In the genomic region with DNA sequence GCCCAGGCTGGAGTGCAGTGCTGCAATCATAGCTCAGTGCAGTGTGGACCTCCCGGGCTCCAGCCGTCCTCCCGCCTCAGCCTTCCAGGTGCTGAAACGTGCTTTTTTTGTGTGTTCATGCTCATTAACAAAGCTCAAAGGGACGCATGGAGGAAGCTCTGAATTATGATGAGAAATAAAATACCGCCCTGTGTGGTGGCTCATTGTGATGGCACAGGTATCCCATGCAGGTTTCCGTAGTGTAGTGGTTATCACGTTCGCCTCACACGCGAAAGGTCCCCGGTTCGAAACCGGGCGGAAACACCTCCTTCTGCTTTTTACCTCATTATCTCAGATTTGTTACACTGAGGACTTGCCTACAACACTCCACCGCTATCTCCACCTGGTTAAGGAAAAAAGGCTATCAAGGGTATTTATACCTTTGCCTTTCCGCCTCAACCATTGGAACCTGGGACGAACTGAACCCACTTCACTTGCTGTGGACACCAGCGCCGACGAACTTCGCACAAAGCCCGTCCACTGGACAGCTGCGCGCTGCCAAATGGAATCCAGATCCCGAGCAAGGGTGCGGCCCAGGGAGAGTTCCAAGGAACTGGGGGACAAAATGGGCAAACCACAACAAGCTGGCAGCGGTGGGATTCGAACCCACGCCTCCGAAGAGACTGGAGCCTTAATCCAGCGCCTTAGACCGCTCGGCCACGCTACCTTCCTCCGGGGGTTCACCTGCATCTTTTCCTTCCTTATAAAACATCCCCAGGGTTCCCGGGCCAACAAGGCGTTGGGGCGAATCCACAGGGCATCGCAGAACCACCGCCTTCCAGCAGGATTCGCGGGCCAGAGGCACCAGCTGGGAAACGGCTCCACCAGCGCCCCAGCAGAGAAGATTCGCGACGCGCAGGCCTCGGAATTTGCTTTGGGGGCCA, we compare ENCODE assay signal across 8 cellular contexts. TPM values are rescaled to one million over a fixed set of nuclear protein-coding genes. Genes with fewer than 3 reads are reported as not detected.
A peak's percentile ranks its signal among the peaks of the same experiment; 100 is the strongest.
DNase-seq lines count a peak whose midpoint lies in the region; ATAC-seq and TF ChIP-seq lines count a peak whose summit lies in the region.

No MANE protein-coding gene starts in this region.

- peaks cover 37% of the 10 kb centered on the region for H3K4me1 Mint-ChIP-seq in activated CD4-positive, alpha-beta T cell treated with anti-CD3 and anti-CD28 coated beads, Interleukin-2, amount 10 ng/mL, durations not matched to agents 24 days and 14 days

- DNase-seq in activated CD4-positive, alpha-beta T cell treated with anti-CD3 and anti-CD28 coated beads, Interleukin-2, amount 10 ng/mL, durations not matched to agents 24 days and 14 days = peak; percentile 88
- DNase-seq in fibroblast of pulmonary artery (ENCODE audit: low read depth) (peak; percentile 43), NCI-H2196 (lab: John Stamatoyannopoulos, UW; ENCODE audit: unreplicated experiment) (no peak), kidney glomerular epithelial cell (lab: John Stamatoyannopoulos, UW) (no peak), NCI-H1694 treated with DMSO at 0.1 percent for 48 hours (lab: John Stamatoyannopoulos, UW) (no peak)
- peak; percentile 65 to 72 for DNase-seq in stimulated activated CD4-positive, alpha-beta T cell treated with anti-CD3 and anti-CD28 coated beads, Interleukin-4, amount 100 ng/mL, for 4 hours

- no peaks in the 10 kb centered on the region for H3K9me3 Mint-ChIP-seq in activated CD4-positive, alpha-beta T cell treated with anti-CD3 and anti-CD28 coated beads, Interleukin-2, amount 10 ng/mL, durations not matched to agents 24 days and 14 days

- peaks cover 43% of the 10 kb centered on the region for H3K27me3 Mint-ChIP-seq in activated CD4-positive, alpha-beta T cell treated with anti-CD3 and anti-CD28 coated beads, Interleukin-2, amount 10 ng/mL, durations not matched to agents 24 days and 14 days

- peak; percentile 62 for ATAC-seq in GM18909 (IDR thresholded peaks at IDR 0.05; ENCODE audit: poor library complexity, unreplicated experiment)
- peak; percentile 46 for ATAC-seq in HG03342 (IDR thresholded peaks at IDR 0.05; ENCODE audit: unreplicated experiment)

- H3K4me3 ChIP-seq in fibroblast of pulmonary artery (replicated peaks; ENCODE audit: low read depth, low read length) = peak overlapping the region; percentile 10

- peak overlapping the region; percentile 91 for H3K27ac Mint-ChIP-seq in activated CD4-positive, alpha-beta T cell treated with anti-CD3 and anti-CD28 coated beads, Interleukin-2, amount 10 ng/mL, durations not matched to agents 24 days and 14 days

- peaks cover 3% of the 10 kb centered on the region for H3K36me3 Mint-ChIP-seq in activated CD4-positive, alpha-beta T cell treated with anti-CD3 and anti-CD28 coated beads, Interleukin-2, amount 10 ng/mL, durations not matched to agents 24 days and 14 days (ENCODE audit: low read depth)

- H3K4me3 Mint-ChIP-seq in activated CD4-positive, alpha-beta T cell treated with anti-CD3 and anti-CD28 coated beads, Interleukin-2, amount 10 ng/mL, durations not matched to agents 24 days and 14 days = peak overlapping the region; percentile 85

- intact Hi-C loops in activated CD4-positive, alpha-beta T cell treated with anti-CD3 and anti-CD28 coated beads, Interleukin-2, amount 10 ng/mL, durations not matched to agents 24 days and 14 days (cut with micrococcal nuclease) = loop anchor here (1.0 to 2.0 kb wide), 4 partner anchors 9 to 49 kb away; partner anchors contain the start of gene TRIM41

- TF ChIP-seq CTCF in fibroblast of pulmonary artery (IDR thresholded peaks at IDR 0.05; ENCODE audit: low read length, missing control alignments) = no peak

RNA-seq across cellular contexts. Expression of gene OR2V2, which starts 26.3 kb away (rescaled TPM):
- not detected in 2 replicates for total RNA-seq in activated CD4-positive, alpha-beta T cell treated with anti-CD3 and anti-CD28 coated beads, Interleukin-2, amount 10 ng/mL, durations not matched to agents 24 days and 14 days

RNA-seq across cellular contexts. Expression of gene TRIM7, which starts 31.3 kb away (rescaled TPM):
- total RNA-seq in activated CD4-positive, alpha-beta T cell treated with anti-CD3 and anti-CD28 coated beads, Interleukin-2, amount 10 ng/mL, durations not matched to agents 24 days and 14 days = 2.7 TPM in 2 replicates

RNA-seq across cellular contexts. Expression of gene OR2V1, which starts 42.7 kb away (rescaled TPM):
- total RNA-seq in activated CD4-positive, alpha-beta T cell treated with anti-CD3 and anti-CD28 coated beads, Interleukin-2, amount 10 ng/mL, durations not matched to agents 24 days and 14 days = not detected in 2 replicates

RNA-seq across cellular contexts. Expression of gene TRIM41, which starts 49.4 kb away (rescaled TPM):
- 31.6 and 35.2 TPM in 2 replicates for total RNA-seq in activated CD4-positive, alpha-beta T cell treated with anti-CD3 and anti-CD28 coated beads, Interleukin-2, amount 10 ng/mL, durations not matched to agents 24 days and 14 days

Comparison
In these comparisons a context has a peak if more than half of its experiments do, and no peak if none do; other contexts are left out.
1. DNase-seq: peak in activated CD4-positive, alpha-beta T cell treated with anti-CD3 and anti-CD28 coated beads, Interleukin-2, amount 10 ng/mL, durations not matched to agents 24 days and 14 days (single experiment), fibroblast of pulmonary artery (single experiment) and stimulated activated CD4-positive, alpha-beta T cell treated with anti-CD3 and anti-CD28 coated beads, Interleukin-4, amount 100 ng/mL, for 4 hours (2 of 2); none in NCI-H2196 (single experiment), kidney glomerular epithelial cell (single experiment) and NCI-H1694 treated with DMSO at 0.1 percent for 48 hours (single experiment).